ENCODE assay signal across 8 cellular contexts in the genomic region with DNA sequence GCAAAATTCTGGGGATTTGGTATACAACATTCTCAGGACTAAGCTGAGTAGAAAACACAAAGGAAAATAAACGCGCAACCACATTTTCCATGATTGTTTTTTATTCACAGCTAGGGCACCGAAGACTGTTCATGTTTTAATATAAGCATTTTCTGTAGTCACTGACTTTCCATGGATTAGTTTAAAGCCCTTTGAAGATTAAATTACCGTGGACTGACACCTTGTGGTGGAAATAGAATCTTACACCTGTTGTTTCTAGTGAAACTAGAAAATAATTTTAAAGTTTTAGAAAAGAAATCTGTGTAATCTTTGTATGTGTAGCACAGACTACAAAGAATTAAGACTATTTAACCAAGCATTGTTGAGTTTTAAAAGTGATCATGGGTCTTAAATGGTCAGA. TPM values are rescaled to one million over a fixed set of nuclear protein-coding genes. Genes with fewer than 3 reads are reported as not detected.
A peak's percentile ranks its signal among the peaks of the same experiment; 100 is the strongest.
DNase-seq lines count a peak whose midpoint lies in the region; ATAC-seq, FAIRE-seq and TF ChIP-seq lines count a peak whose summit lies in the region.
"Not testable (repeated sequence)": the region's sequence is repeated elsewhere in the genome, so short reads cannot be mapped to it uniquely, and the experiment has no call there.

No MANE protein-coding gene starts in this region.

- ATAC-seq in pancreas: peak; percentile 66 to 77 (median 74)

- H3K27me3 ChIP-seq in colonic mucosa, pancreas: not testable (repeated sequence)

- WGBS in pancreas, 2 donors: 3 to 8% methylated on average over 2 to 4 of the region's 4 CpGs

- not testable (repeated sequence) for H3K4me3 ChIP-seq in AG09309 (ENCODE audit: control insufficient read depth, low read depth, low read length); LNCaP clone FGC (ENCODE audit: low read depth, low read length); colonic mucosa; pancreas

- intact Hi-C loops in colonic mucosa (cut with DNase I); pancreas (cut with DNase I): not testable (repeated sequence)

- not testable (repeated sequence) for H3K27ac ChIP-seq in colonic mucosa, pancreas

- not testable (repeated sequence) for FAIRE-seq in pancreas (lab: Jason Lieb, UNC)

- CTCF ChIA-PET in GM10248 (lab: Yijun Ruan, JAX): interaction anchor here (1.7 to 3.1 kb wide), 6 partner anchors 11 to 407 kb away, joined by 3 to 19 read pairs (median 5); no protein-coding TSS in a partner anchor

- peak; percentile 19 for TF ChIP-seq CTCF in AG09309 (IDR thresholded peaks at IDR 0.05; ENCODE audit: control insufficient read depth, insufficient read depth, low read depth, low read length, missing control alignments)
- TF ChIP-seq CTCF in GM10248 (IDR thresholded peaks at IDR 0.05; ENCODE audit: control extremely low read depth, extremely low read depth, low read depth, missing control alignments): peak; percentile 37
- peak; percentile 28; the same call in 1 of the 2 replicates for TF ChIP-seq CTCF in LNCaP clone FGC (IDR thresholded peaks at IDR 0.05; ENCODE audit: control insufficient read depth, extremely low read depth, insufficient read depth)
- TF ChIP-seq CTCF in colonic mucosa (IDR thresholded peaks at IDR 0.05): peak; percentile 12
- peak in 2 of 4 donors; percentile 20 to 29 for TF ChIP-seq CTCF in pancreas (IDR thresholded peaks at IDR 0.05)

- not testable (repeated sequence) for H3K4me1 ChIP-seq in colonic mucosa, pancreas

- not testable (repeated sequence) for H3K36me3 ChIP-seq in colonic mucosa, pancreas

- DNase-seq in AG09309 (ENCODE audit: low read depth); GM10248 (ENCODE audit: extremely low spot score); LNCaP clone FGC (ENCODE audit: low read depth); colonic mucosa; pancreas: not testable (repeated sequence)
- DNase-seq in NCI-H460 (ENCODE audit: extremely low read depth, low read depth) (peak; percentile 29), SKM-1 treated with dmso at 0.1 percent for 144 hours (lab: John Stamatoyannopoulos, UW; ENCODE audit: unreplicated experiment) (peak; percentile 9), inferior parietal cortex (ENCODE audit: extremely low spot score) (peak; percentile 68)

- H3K9me3 ChIP-seq in colonic mucosa, pancreas: not testable (repeated sequence)

- POLR2A ChIA-PET in GM10248 (lab: Yijun Ruan, JAX): not testable (repeated sequence)

- H3K9ac ChIP-seq in colonic mucosa (ENCODE audit: low read depth in 2 of 2, low read length in 2 of 2): not testable (repeated sequence)

RNA-seq across cellular contexts. Expression of gene STEAP1B, which starts 1.3 kb away (rescaled TPM):
- 5.1 and 5.4 TPM in 2 replicates for total RNA-seq in NCI-H460 (2014; rRNA removed; shearing (Covaris generic))
- polyA plus RNA-seq in NCI-H460 (2014; cell fraction: nucleus; rRNA removed): 7.8 and 11.0 TPM in 2 replicates
- total RNA-seq in colonic mucosa (under 1 TPM; 0.21 to 0.30 TPM), pancreas (not detected)
- not detected for polyA plus RNA-seq in pancreas
